ENCODE assay signal across 8 cellular contexts in genomic region chr17:72726936-72727335, GRCh38.
A peak's percentile ranks its signal among the peaks of the same experiment; 100 is the strongest.
DNase-seq lines count a peak whose midpoint lies in the region; ATAC-seq and TF ChIP-seq lines count a peak whose summit lies in the region.

No MANE protein-coding gene starts in this region.

- no peaks in the 10 kb centered on the region for H3K27me3 ChIP-seq in lung (ENCODE audit: control insufficient read depth, insufficient read depth)
- no peaks in the 10 kb centered on the region for H3K27me3 ChIP-seq in aorta (ENCODE audit: control insufficient read depth in 1 of 2, insufficient read depth in 2 of 2, low read length in 1 of 2)

- H3K9me3 ChIP-seq in lung (ENCODE audit: control insufficient read depth in 2 of 2, insufficient read depth in 1 of 2, low read length in 1 of 2) (no peaks in the 10 kb centered on the region), aorta (ENCODE audit: control insufficient read depth, low read length) (no peaks in the 10 kb centered on the region)

- H3K27ac ChIP-seq in lung (ENCODE audit: low read depth in 1 of 2, low read length in 1 of 2) = no peak overlapping the region
- H3K27ac ChIP-seq in aorta (ENCODE audit: low read depth in 1 of 2, low read length in 2 of 2) = no peak overlapping the region

- no peak overlapping the region for H3K4me3 ChIP-seq in lung
- no peak overlapping the region for H3K4me3 ChIP-seq in aorta (ENCODE audit: low read length in 2 of 2)

- TF ChIP-seq CTCF in lung (IDR thresholded peaks at IDR 0.05; ENCODE audit: control extremely low read depth, extremely low read depth) = no peak

- H3K36me3 ChIP-seq in lung (ENCODE audit: control insufficient read depth in 2 of 2, insufficient read depth in 2 of 2, low read length in 2 of 2) (no peaks in the 10 kb centered on the region), aorta (ENCODE audit: control insufficient read depth in 1 of 2, insufficient read depth in 2 of 2, low read length in 1 of 2) (no peaks in the 10 kb centered on the region)

- no peaks in the 10 kb centered on the region for H3K4me1 ChIP-seq in lung (ENCODE audit: control insufficient read depth in 2 of 2, insufficient read depth in 2 of 2, low read length in 2 of 2)
- no peaks in the 10 kb centered on the region for H3K4me1 ChIP-seq in aorta (ENCODE audit: control insufficient read depth in 1 of 2, insufficient read depth in 2 of 2, low read length in 2 of 2)

- WGBS in lung, 2 donors = 22 to 25% methylated on average over 9 of the region's 9 CpGs
- 81 to 83% methylated on average over 9 of the region's 9 CpGs for WGBS in aorta, 2 donors

- intact Hi-C loops in head of caudate nucleus (cut with DNase I) (loop anchor here (5.0 to 10.0 kb wide), 4 partner anchors 165 to 648 kb away; partner anchors contain the start of gene COG1), aorta (cut with DNase I) (loop anchor here (2.0 to 5.0 kb wide), 2 partner anchors 425 to 430 kb away; no protein-coding TSS in a partner anchor)

- DNase-seq in GDM1 (lab: John Stamatoyannopoulos, UW) (peak; percentile 19), lung (ENCODE audit: low spot score) (peak; percentile 41), head of caudate nucleus (no peak), aorta (no peak), KG1 (lab: John Stamatoyannopoulos, UW) (no peak)
- DNase-seq in activated CD4-positive, alpha-beta T cell treated with anti-CD3 and anti-CD28 coated beads for 4 hours = peak; percentile 10 to 13

- ATAC-seq in GM21360 (IDR thresholded peaks at IDR 0.05; ENCODE audit: unreplicated experiment) (peak; percentile 88), HG03565 (IDR thresholded peaks at IDR 0.05; ENCODE audit: unreplicated experiment) (peak; percentile 93), lung (ENCODE audit: insufficient read depth, low FRiP score) (peak; percentile 29), aorta (ENCODE audit: low FRiP score) (no peak)

Comparison
In these comparisons a context has a peak if more than half of its experiments do, and no peak if none do; other contexts are left out.
1. DNase-seq: peak in GDM1 (single experiment), activated CD4-positive, alpha-beta T cell treated with anti-CD3 and anti-CD28 coated beads for 4 hours (2 of 2) and lung (single experiment); none in head of caudate nucleus (0 of 42), aorta (0 of 2) and KG1 (single experiment).